ENCODE assay signal across 8 cellular contexts in the genomic region with DNA sequence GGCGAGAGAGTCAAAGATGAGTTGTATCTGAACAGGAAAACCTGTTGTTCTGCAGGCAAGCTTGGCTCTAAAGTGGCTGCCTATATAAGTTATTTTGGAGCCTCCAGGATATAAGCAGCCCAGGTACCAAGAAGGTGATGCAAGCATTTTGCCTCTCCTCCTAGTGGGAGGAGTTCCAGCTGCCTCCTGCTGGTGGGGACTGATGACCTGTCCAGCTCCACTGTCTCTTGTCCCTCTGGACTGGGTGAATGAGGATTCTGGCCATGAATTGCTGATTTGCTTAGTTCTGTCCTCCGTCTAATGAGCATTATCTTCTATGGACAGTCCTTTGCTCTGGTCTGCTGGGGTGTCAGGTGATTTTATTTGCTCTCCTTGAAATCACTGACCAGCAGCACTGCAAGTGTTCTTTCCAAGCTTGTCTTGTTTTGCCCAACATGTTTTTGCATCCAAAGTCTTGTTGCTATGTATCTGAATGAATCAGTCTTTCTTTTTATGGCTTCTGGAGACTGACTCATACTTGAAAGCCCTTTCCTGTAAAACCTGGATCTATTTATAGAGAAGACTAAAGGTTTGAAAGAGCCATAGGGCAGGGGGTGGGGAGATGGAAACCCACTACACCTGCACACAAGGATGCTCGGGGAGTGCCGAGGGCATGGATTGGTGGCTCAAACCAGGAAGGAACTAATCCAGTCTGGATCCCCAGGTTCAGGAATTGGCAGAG. TPM values are rescaled to one million over a fixed set of nuclear protein-coding genes. Genes with fewer than 3 reads are reported as not detected.
A peak's percentile ranks its signal among the peaks of the same experiment; 100 is the strongest.
DNase-seq lines count a peak whose midpoint lies in the region; ATAC-seq and TF ChIP-seq lines count a peak whose summit lies in the region.
"Had no signal": no experiment of that assay in that cellular context is flagged by ENCODE, and none has a peak within 500 bp of the region (broad histone marks: within the 10 kb centered on the region; RNA-seq: fewer than 3 reads in every experiment).

No MANE protein-coding gene starts in this region.

- 86 to 91% methylated on average over 4 of the region's 4 CpGs for WGBS in heart right ventricle, 2 donors

- H3K9ac ChIP-seq in stomach smooth muscle (ENCODE audit: low read length in 2 of 2): no peak overlapping the region
- H3K9ac ChIP-seq: KMS-11 had no signal

- ATAC-seq in heart right ventricle: peak in 6 of 8 donors; percentile 43 to 71 (median 64)
- ATAC-seq in HG03045 (IDR thresholded peaks at IDR 0.05; ENCODE audit: unreplicated experiment): no peak
- no peak for ATAC-seq in HG02571 (IDR thresholded peaks at IDR 0.05; ENCODE audit: unreplicated experiment)
- ATAC-seq in HG02588 (IDR thresholded peaks at IDR 0.05; ENCODE audit: unreplicated experiment): no peak

- H3K36me3 ChIP-seq in heart right ventricle: no peaks in the 10 kb centered on the region
- no peaks in the 10 kb centered on the region for H3K36me3 ChIP-seq in stomach smooth muscle (ENCODE audit: control insufficient read depth in 2 of 2, insufficient read depth in 2 of 2, low read length in 2 of 2)

- TF ChIP-seq CTCF in heart right ventricle (IDR thresholded peaks at IDR 0.05): peak in 1 of 9 donors; percentile 6

- H3K9me3 ChIP-seq in heart right ventricle (peaks cover 0 to 8% (median 0%) of the 10 kb centered on the region in 11 donors), stomach smooth muscle (ENCODE audit: control insufficient read depth in 2 of 2, low read length in 2 of 2) (no peaks in the 10 kb centered on the region)

- no peak overlapping the region for H3K4me3 ChIP-seq in heart right ventricle
- H3K4me3 ChIP-seq in stomach smooth muscle (ENCODE audit: low read length in 2 of 2): no peak overlapping the region

- DNase-seq in HS-5 (ENCODE audit: low read depth) (peak; percentile 47), amniotic epithelial cell (ENCODE audit: low read depth) (peak; percentile 91), heart right ventricle (no peak)

- intact Hi-C loops in heart right ventricle (cut with DNase I): no loop called here

- H3K27me3 ChIP-seq in heart right ventricle: no peaks in the 10 kb centered on the region
- no peaks in the 10 kb centered on the region for H3K27me3 ChIP-seq in stomach smooth muscle (ENCODE audit: control insufficient read depth in 1 of 2, insufficient read depth in 2 of 2, low read length in 2 of 2)

- H3K27ac ChIP-seq in heart right ventricle: peak overlapping the region in 5 of 10 donors; percentile 9 to 58 (median 39)
- peak overlapping the region; percentile 31 for H3K27ac ChIP-seq in stomach smooth muscle (ENCODE audit: low read length)
- H3K27ac ChIP-seq: KMS-11 had no signal

- H3K4me1 ChIP-seq in heart right ventricle (peaks cover 0 to 21% (median 14%) of the 10 kb centered on the region in 9 donors), stomach smooth muscle (ENCODE audit: control insufficient read depth, insufficient read depth, low read length) (peaks cover 21% of the 10 kb centered on the region)

RNA-seq across cellular contexts. Expression of gene EFHD1, which starts 40.6 kb away (rescaled TPM):
- total RNA-seq in heart right ventricle: 10 to 100 TPM in 9 of 10 donors, 1 to 10 TPM in 1; 8.1 to 33.8 (median 19.5) TPM
- 10 to 100 TPM; 11.7 to 36.2 TPM for polyA plus RNA-seq in heart right ventricle

RNA-seq across cellular contexts. Expression of gene EIF4E2, which starts 42.4 kb away (rescaled TPM):
- 10 to 100 TPM; 30.3 to 58.1 (median 37.7) TPM for total RNA-seq in heart right ventricle
- 10 to 100 TPM; 42.5 to 55.6 TPM for polyA plus RNA-seq in heart right ventricle

RNA-seq across cellular contexts. Expression of gene TIGD1, which starts 42.5 kb away (rescaled TPM):
- 1 to 10 TPM; 1.4 to 2.6 (median 2.0) TPM for total RNA-seq in heart right ventricle
- 1 to 10 TPM; 1.6 to 6.9 TPM for polyA plus RNA-seq in heart right ventricle

RNA-seq across cellular contexts. Expression of gene CHRNG, which starts 53.4 kb away (rescaled TPM):
- not detected for total RNA-seq in heart right ventricle
- polyA plus RNA-seq in heart right ventricle: not detected

Comparison
In these comparisons a context has a peak if more than half of its experiments do, and no peak if none do; other contexts are left out.
1. DNase-seq: peak in HS-5 (single experiment) and amniotic epithelial cell (single experiment); none in heart right ventricle (0 of 2).
2. ATAC-seq: peak in heart right ventricle (6 of 8); none in HG03045 (single experiment), HG02571 (single experiment) and HG02588 (single experiment).